ENCODE assay signal across 8 cellular contexts in the genomic region with DNA sequence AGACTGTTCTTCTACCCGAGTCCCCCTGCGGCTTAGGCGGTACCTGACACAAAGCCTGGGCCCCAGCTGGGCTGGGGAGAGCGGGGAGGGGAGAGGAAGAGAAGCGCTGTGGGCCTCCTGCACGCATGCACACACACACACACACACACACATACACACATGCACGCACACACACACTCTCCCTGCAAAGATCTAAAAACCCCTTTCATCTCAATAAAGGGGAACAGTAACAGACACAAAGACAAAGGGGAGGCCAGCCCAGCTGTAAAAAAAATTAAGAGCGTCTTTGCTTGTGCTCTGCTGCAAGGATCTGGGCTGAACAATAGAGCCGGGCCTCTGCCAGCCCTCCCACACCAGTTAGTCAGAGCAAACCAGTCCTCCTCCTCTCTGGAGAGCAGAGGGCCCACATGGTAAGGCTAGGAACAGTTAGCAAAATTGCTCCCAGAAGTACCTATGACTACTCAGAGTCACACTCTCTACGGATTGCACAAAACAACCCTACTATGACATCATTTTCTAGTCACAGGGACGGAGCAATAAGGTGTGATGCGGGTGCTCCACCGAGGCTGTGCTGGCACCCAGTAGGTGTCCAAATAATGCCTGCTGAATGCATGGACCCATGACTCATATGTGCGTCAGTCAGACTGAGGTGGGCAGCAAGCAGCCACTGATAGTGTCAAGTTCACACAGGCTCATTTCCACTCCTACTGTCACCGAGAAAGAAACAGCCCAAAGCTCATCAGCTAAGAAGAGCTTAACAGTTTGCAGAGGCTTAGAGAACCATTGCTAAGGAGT. TPM values are rescaled to one million over a fixed set of nuclear protein-coding genes. Genes with fewer than 3 reads are reported as not detected.
DNase-seq lines count a peak whose midpoint lies in the region; ATAC-seq, FAIRE-seq and TF ChIP-seq lines count a peak whose summit lies in the region.

No MANE protein-coding gene starts in this region.

- TF ChIP-seq CTCF in AG09309 (IDR thresholded peaks at IDR 0.05; ENCODE audit: control insufficient read depth, insufficient read depth, low read depth, low read length, missing control alignments) (no peak), bronchial epithelial cell (IDR thresholded peaks at IDR 0.05; ENCODE audit: insufficient read depth, low read length, severe bottlenecking) (no peak), lower leg skin (IDR thresholded peaks at IDR 0.05) (no peak)

- DNase-seq in AG09309 (ENCODE audit: low read depth), result peak; percentile 89
- peak; percentile 44 for DNase-seq in activated CD4-positive, CD25-positive, alpha-beta regulatory T cell treated with anti-CD3 and anti-CD28 coated beads, Interleukin-2, amount 50 U/mL, for 16 hours (ENCODE audit: low read depth, low spot score)
- DNase-seq in bronchial epithelial cell (ENCODE audit: low read depth), result peak; percentile 100
- DNase-seq in lower leg skin (ENCODE audit: low spot score in 2 of 2), result peak; percentile 84 to 91
- DNase-seq in stimulated activated CD4-positive, alpha-beta T cell treated with anti-CD3 and anti-CD28 coated beads, Interleukin-4, amount 100 ng/mL, for 4 hours, result peak; percentile 53 to 89
- DNase-seq in frontal cortex (ENCODE audit: low spot score in 2 of 2), result no peak

- intact Hi-C loops in lower leg skin (cut with DNase I; ENCODE audit: low total_unique reads), result no loop called here

- no peak for TF ChIP-seq POLR2A in lower leg skin (IDR thresholded peaks at IDR 0.05)

- H3K27me3 ChIP-seq in bronchial epithelial cell (ENCODE audit: control insufficient read depth, insufficient read depth, low read length), result no peaks in the 10 kb centered on the region

- H3K36me3 ChIP-seq in KOPT-K1 (ENCODE audit: insufficient read depth, low read length), result no peaks in the 10 kb centered on the region
- H3K36me3 ChIP-seq in bronchial epithelial cell (ENCODE audit: control insufficient read depth, insufficient read depth, low read length), result peaks cover 26% of the 10 kb centered on the region

- WGBS in lower leg skin, 2 donors, result 17% methylated on average over 15 of the region's 15 CpGs

- FAIRE-seq in bronchial epithelial cell (lab: Jason Lieb, UNC) (peak; percentile 86), frontal cortex (lab: Jason Lieb, UNC) (no peak)

- H3K9me3 ChIP-seq in KOPT-K1 (ENCODE audit: insufficient read depth, low read length, poor library complexity, severe bottlenecking), result no peaks in the 10 kb centered on the region

- H3K27ac ChIP-seq in KOPT-K1 (ENCODE audit: low read depth, low read length, poor library complexity, severe bottlenecking), result peak overlapping the region; percentile 68

- H3K4me3 ChIP-seq in AG09309 (ENCODE audit: control insufficient read depth, low read depth, low read length) (peak overlapping the region; percentile 26), bronchial epithelial cell (ENCODE audit: low read depth, low read length) (peak overlapping the region; percentile 29), lower leg skin (ENCODE audit: low read depth, poor library complexity, severe bottlenecking) (no peak overlapping the region)

- ATAC-seq in GM21526 (IDR thresholded peaks at IDR 0.05; ENCODE audit: low FRiP score, unreplicated experiment), result peak; percentile 48

RNA-seq across cellular contexts. Expression of gene ITPRIP, which starts 9.2 kb away (rescaled TPM):
- total RNA-seq in bronchial epithelial cell (12.9 and 30.7 TPM in 2 replicates), lower leg skin (100 to 1,000 TPM in 3 of 4 donors, 10 to 100 TPM in 1; 77.8 to 182 (median 141) TPM), frontal cortex (1.2 TPM)

RNA-seq across cellular contexts. Expression of gene CFAP58, which starts 24.5 kb away (rescaled TPM):
- total RNA-seq in bronchial epithelial cell (0.53 and 1.2 TPM in 2 replicates), lower leg skin (under 1 TPM in 3 of 4 donors, not detected in 1; 0.42 to 0.55 (median 0.44) TPM), frontal cortex (1.2 TPM)

Comparison
In these comparisons a context has a peak if more than half of its experiments do, and no peak if none do; other contexts are left out.
1. DNase-seq: peak in AG09309 (single experiment), activated CD4-positive, CD25-positive, alpha-beta regulatory T cell treated with anti-CD3 and anti-CD28 coated beads, Interleukin-2, amount 50 U/mL, for 16 hours (single experiment), bronchial epithelial cell (single experiment), lower leg skin (2 of 2) and stimulated activated CD4-positive, alpha-beta T cell treated with anti-CD3 and anti-CD28 coated beads, Interleukin-4, amount 100 ng/mL, for 4 hours (2 of 2); none in frontal cortex (0 of 2).